In the genomic region with DNA sequence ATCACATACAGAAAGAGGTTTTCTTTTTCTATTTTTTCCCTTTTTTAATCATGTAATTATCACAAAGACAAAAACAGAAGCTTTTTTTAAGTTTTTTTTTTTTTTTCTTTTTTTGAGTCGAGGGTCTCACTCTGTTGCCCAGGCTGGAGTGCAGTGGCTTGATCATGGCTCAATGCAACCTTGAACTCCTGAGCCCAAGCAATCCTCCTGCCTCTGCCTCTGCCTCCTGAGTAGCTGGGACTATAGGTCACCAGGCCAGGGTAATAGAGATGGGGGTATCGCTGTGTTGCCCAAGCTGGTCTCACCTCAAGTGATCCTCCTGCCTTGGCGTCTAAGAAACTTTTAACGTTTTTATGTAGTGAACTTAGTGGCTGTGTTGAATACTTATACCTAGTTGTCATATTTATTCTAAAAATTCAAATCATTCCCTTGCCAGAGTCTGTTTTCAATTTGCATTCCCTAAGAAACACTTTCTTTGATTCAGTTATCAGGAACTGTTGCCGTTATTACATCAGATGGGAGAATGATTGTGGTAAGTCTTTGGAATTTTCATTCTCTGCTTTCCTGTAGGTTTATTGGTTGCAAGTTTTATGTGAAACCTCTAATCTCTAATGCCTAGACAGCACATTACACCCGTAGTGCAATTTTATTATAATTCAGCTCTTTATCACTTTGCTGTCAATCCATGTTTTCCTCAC, we compare ENCODE assay signal across 9 cellular contexts. TPM values are rescaled to one million over a fixed set of nuclear protein-coding genes. Genes with fewer than 3 reads are reported as not detected.
A peak's percentile ranks its signal among the peaks of the same experiment; 100 is the strongest.
DNase-seq lines count a peak whose midpoint lies in the region; ATAC-seq lines count a peak whose summit lies in the region.
"Had no signal": no experiment of that assay in that cellular context is flagged by ENCODE, and none has a peak within 500 bp of the region (broad histone marks: within the 10 kb centered on the region; RNA-seq: fewer than 3 reads in every experiment).

No MANE protein-coding gene starts in this region.

- ATAC-seq in T-cell (replicated peaks in 1 of 4) (no peak), GM18907 (IDR thresholded peaks at IDR 0.05; ENCODE audit: unreplicated experiment) (no peak), HG02884 (IDR thresholded peaks at IDR 0.05; ENCODE audit: unreplicated experiment) (no peak), HG02938 (IDR thresholded peaks at IDR 0.05; ENCODE audit: unreplicated experiment) (no peak)
- no peak for ATAC-seq in stimulated activated effector memory CD8-positive, alpha-beta T cell treated with anti-CD3 and anti-CD28 coated beads, Interleukin-12 subunit alpha, Interleukin-12 subunit beta, amount 100 ng/mL, for 72 hours

- POLR2A ChIA-PET in T-cell (lab: Charles Lee), result no interaction called here

- CTCF ChIA-PET in T-cell (lab: Charles Lee), result interaction anchor here in 1 of 2 donors (1.0 to 1.2 kb wide), 3 partner anchors 9 to 31 kb away, joined by 3 read pairs; no protein-coding TSS in a partner anchor

- peak overlapping the region; percentile 98 for H3K4me3 Mint-ChIP-seq in T-helper 1 cell treated with Interleukin-12 subunit alpha and Interleukin-12 subunit beta and Interleukin-4 antibody, amounts not matched to agents 30 μg/mL and 1 μg/mL, for 36 hours
- H3K4me3 Mint-ChIP-seq in T-cell, result peak overlapping the region; percentile 88 to 99 (median 93)
- peak overlapping the region; percentile 88 for H3K4me3 Mint-ChIP-seq in stimulated activated effector memory CD8-positive, alpha-beta T cell treated with anti-CD3 and anti-CD28 coated beads, Interleukin-12 subunit alpha, Interleukin-12 subunit beta, amount 100 ng/mL, for 72 hours

- H3K36me3 Mint-ChIP-seq in T-helper 1 cell treated with Interleukin-12 subunit alpha and Interleukin-12 subunit beta and Interleukin-4 antibody, amounts not matched to agents 30 μg/mL and 1 μg/mL, for 36 hours (ENCODE audit: low read depth), result peaks cover 43% of the 10 kb centered on the region
- H3K36me3 Mint-ChIP-seq in T-cell, result peaks cover 27% of the 10 kb centered on the region
- H3K36me3 Mint-ChIP-seq in stimulated activated effector memory CD8-positive, alpha-beta T cell treated with anti-CD3 and anti-CD28 coated beads, Interleukin-12 subunit alpha, Interleukin-12 subunit beta, amount 100 ng/mL, for 72 hours, result peaks cover 66% of the 10 kb centered on the region

- DNase-seq in T-helper 1 cell (no peak), T-cell (no peak), fibroblast of the conjunctiva (ENCODE audit: low read depth) (peak; percentile 48)
- no peak for DNase-seq in stimulated activated effector memory CD8-positive, alpha-beta T cell treated with anti-CD3 and anti-CD28 coated beads, Interleukin-12 subunit alpha, Interleukin-12 subunit beta, amount 100 ng/mL, for 72 hours (ENCODE audit: low spot score in 2 of 2)
- DNase-seq: NCI-H510A had no signal

- H3K9me3 Mint-ChIP-seq in T-helper 1 cell treated with Interleukin-12 subunit alpha and Interleukin-12 subunit beta and Interleukin-4 antibody, amounts not matched to agents 30 μg/mL and 1 μg/mL, for 36 hours, result no peaks in the 10 kb centered on the region
- H3K9me3 Mint-ChIP-seq in T-cell, result peaks cover 0 to 4% (median 0%) of the 10 kb centered on the region in 3 donors
- no peaks in the 10 kb centered on the region for H3K9me3 Mint-ChIP-seq in stimulated activated effector memory CD8-positive, alpha-beta T cell treated with anti-CD3 and anti-CD28 coated beads, Interleukin-12 subunit alpha, Interleukin-12 subunit beta, amount 100 ng/mL, for 72 hours

- peaks cover 32% of the 10 kb centered on the region for H3K4me1 Mint-ChIP-seq in T-helper 1 cell treated with Interleukin-12 subunit alpha and Interleukin-12 subunit beta and Interleukin-4 antibody, amounts not matched to agents 30 μg/mL and 1 μg/mL, for 36 hours (ENCODE audit: low read depth)
- peaks cover 52 to 55% (median 54%) of the 10 kb centered on the region in 3 donors for H3K4me1 Mint-ChIP-seq in T-cell
- H3K4me1 Mint-ChIP-seq in stimulated activated effector memory CD8-positive, alpha-beta T cell treated with anti-CD3 and anti-CD28 coated beads, Interleukin-12 subunit alpha, Interleukin-12 subunit beta, amount 100 ng/mL, for 72 hours, result peaks cover 28% of the 10 kb centered on the region

- H3K27ac Mint-ChIP-seq in T-helper 1 cell treated with Interleukin-12 subunit alpha and Interleukin-12 subunit beta and Interleukin-4 antibody, amounts not matched to agents 30 μg/mL and 1 μg/mL, for 36 hours, result peak overlapping the region; percentile 99
- H3K27ac Mint-ChIP-seq in T-cell, result peak overlapping the region; percentile 23 to 27
- H3K27ac Mint-ChIP-seq in stimulated activated effector memory CD8-positive, alpha-beta T cell treated with anti-CD3 and anti-CD28 coated beads, Interleukin-12 subunit alpha, Interleukin-12 subunit beta, amount 100 ng/mL, for 72 hours, result no peak overlapping the region

- H3K27me3 Mint-ChIP-seq in T-helper 1 cell treated with Interleukin-12 subunit alpha and Interleukin-12 subunit beta and Interleukin-4 antibody, amounts not matched to agents 30 μg/mL and 1 μg/mL, for 36 hours (ENCODE audit: low read depth), result no peaks in the 10 kb centered on the region
- no peaks in the 10 kb centered on the region for H3K27me3 Mint-ChIP-seq in T-cell

RNA-seq across cellular contexts. Expression of a gene that starts 1.3 kb away (rescaled TPM):
- total RNA-seq in T-cell, result 10 to 100 TPM; 31.0 to 57.9 (median 51.5) TPM

RNA-seq across cellular contexts. Expression of a gene that starts 39.2 kb away (rescaled TPM):
- total RNA-seq in T-cell, result under 1 TPM in 4 of 5 donors, not detected in 1; 0.29 to 0.88 (median 0.52) TPM
